8 cellular contexts compared by ENCODE assay signal in the genomic region with DNA sequence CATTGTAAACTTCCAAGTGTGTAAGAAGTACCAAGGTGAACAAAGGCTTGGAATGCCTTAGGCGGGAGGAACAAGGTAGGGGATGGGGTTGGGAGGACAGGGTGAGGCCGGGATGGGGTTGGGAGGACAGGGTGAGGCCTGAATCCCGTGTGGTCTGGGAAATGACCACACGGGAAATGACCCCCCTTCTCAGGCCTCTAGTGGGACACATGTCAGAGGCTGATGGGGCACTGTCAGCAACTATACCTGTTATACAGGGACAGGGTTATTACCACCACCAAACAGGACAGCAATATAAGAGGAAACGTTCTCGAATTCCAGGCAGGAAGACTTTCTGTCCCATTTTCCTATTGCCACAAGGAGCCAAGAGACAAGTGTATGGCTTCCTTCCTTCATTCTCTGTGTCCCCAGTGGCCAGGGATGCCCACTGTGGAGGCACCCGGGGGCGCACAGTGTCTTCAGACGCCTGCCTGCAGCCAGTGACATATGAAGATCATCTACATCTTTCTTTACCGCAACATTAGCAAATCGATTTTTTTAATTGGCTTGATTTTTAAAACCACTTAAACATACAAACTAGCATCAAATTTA. TPM values are rescaled to one million over a fixed set of nuclear protein-coding genes. Genes with fewer than 3 reads are reported as not detected.
DNase-seq lines count a peak whose midpoint lies in the region; ATAC-seq and TF ChIP-seq lines count a peak whose summit lies in the region.

No MANE protein-coding gene starts in this region.

- H3K4me3 ChIP-seq in MM.1S (ENCODE audit: low read length), result peak overlapping the region; percentile 73
- H3K4me3 ChIP-seq in neural progenitor cell, result peak overlapping the region; percentile 91

- 0 out of 2 replicates have a peak overlapping the region, but pooled peaks have one; percentile 57 for H2AFZ ChIP-seq in MM.1S (ENCODE audit: low read length)
- no peak overlapping the region for H2AFZ ChIP-seq in neural progenitor cell (replicated peaks)

- no peak for TF ChIP-seq CTCF in MM.1S (IDR thresholded peaks at IDR 0.05; ENCODE audit: low read length)
- TF ChIP-seq CTCF in neural progenitor cell (IDR thresholded peaks at IDR 0.05), result no peak

- H3K4me1 Mint-ChIP-seq in neural progenitor cell, result peaks cover 34% of the 10 kb centered on the region

- no peak for ATAC-seq in GM21447 (IDR thresholded peaks at IDR 0.05; ENCODE audit: unreplicated experiment)

- peaks cover 13% of the 10 kb centered on the region; the same call in 1 of the 2 replicates for H3F3A ChIP-seq in MM.1S (ENCODE audit: insufficient read depth, low read length)
- H3F3A ChIP-seq in neural progenitor cell (ENCODE audit: low read depth), result peaks cover 6% of the 10 kb centered on the region

- DNase-seq in ELF-1 (ENCODE audit: low read depth, low spot score) (peak; percentile 22), MM.1S (peak; percentile 18), dermis blood vessel endothelial cell (peak; percentile 16), neural progenitor cell (ENCODE audit: low spot score) (peak; percentile 12), NCI-H1436 treated with DMSO at 0.1 percent for 48 hours (lab: John Stamatoyannopoulos, UW) (no peak), SHP77 treated with DMSO at 0.1 percent for 48 hours (lab: John Stamatoyannopoulos, UW) (no peak), NCI-H1092 (lab: John Stamatoyannopoulos, UW) (no peak)

- no peaks in the 10 kb centered on the region for H3K9me3 Mint-ChIP-seq in neural progenitor cell

- H3K4me2 ChIP-seq in MM.1S (ENCODE audit: low read depth, low read length) (peak overlapping the region; percentile 83), neural progenitor cell (peak overlapping the region; percentile 99)

- H3K9me3 ChIP-seq in MM.1S (replicated peaks; ENCODE audit: insufficient read depth, low read length), result no peaks in the 10 kb centered on the region
- H3K9me3 ChIP-seq in neural progenitor cell (ENCODE audit: low read depth), result no peaks in the 10 kb centered on the region

- peaks cover 2% of the 10 kb centered on the region for H3K27me3 Mint-ChIP-seq in neural progenitor cell (ENCODE audit: insufficient read depth, low read depth)

- H3K4me1 ChIP-seq in MM.1S (ENCODE audit: low read length) (peaks cover 12% of the 10 kb centered on the region), neural progenitor cell (peaks cover 31% of the 10 kb centered on the region)

- no peaks in the 10 kb centered on the region for H3K27me3 ChIP-seq in MM.1S (replicated peaks; ENCODE audit: insufficient read depth, low read length)
- H3K27me3 ChIP-seq in neural progenitor cell, result peaks cover 8% of the 10 kb centered on the region

- H3K27ac Mint-ChIP-seq in neural progenitor cell, result no peak overlapping the region

- H3K9ac ChIP-seq in MM.1S (ENCODE audit: low read length), result peak overlapping the region; percentile 97
- H3K9ac ChIP-seq in neural progenitor cell, result peak overlapping the region; percentile 45

- H4K20me1 ChIP-seq in MM.1S (ENCODE audit: insufficient read depth, low read length) (peaks cover 7% of the 10 kb centered on the region; the same call in 1 of the 2 replicates), neural progenitor cell (ENCODE audit: low read depth) (peaks cover 52% of the 10 kb centered on the region)

- H3K79me2 ChIP-seq in MM.1S (ENCODE audit: low read length) (peaks cover 65% of the 10 kb centered on the region), neural progenitor cell (ENCODE audit: low read depth) (peaks cover 60% of the 10 kb centered on the region)

- H3K9me2 ChIP-seq in MM.1S (replicated peaks; ENCODE audit: insufficient read depth, low read length), result no peaks in the 10 kb centered on the region

- H3K4me3 Mint-ChIP-seq in neural progenitor cell, result peak overlapping the region; percentile 94

- peak overlapping the region; percentile 55; the same call in 1 of the 2 replicates for H3K27ac ChIP-seq in MM.1S (ENCODE audit: low read length)
- H3K27ac ChIP-seq in neural progenitor cell, result no peak overlapping the region

- H3K36me3 Mint-ChIP-seq in neural progenitor cell, result peaks cover 29% of the 10 kb centered on the region

- peaks cover 12% of the 10 kb centered on the region for H3K36me3 ChIP-seq in MM.1S (replicated peaks; ENCODE audit: insufficient read depth, low read length)
- peaks cover 20% of the 10 kb centered on the region for H3K36me3 ChIP-seq in neural progenitor cell

RNA-seq across cellular contexts. Expression of gene MKI67, which starts 1.3 kb away (rescaled TPM):
- total RNA-seq in dermis blood vessel endothelial cell (7.3 and 49.0 TPM in 2 replicates), neural progenitor cell (ENCODE audit: low replicate concordance) (65.8 and 71.3 TPM in 2 replicates)

Comparison
In these comparisons a context has a peak if more than half of its experiments do, and no peak if none do; other contexts are left out.
1. DNase-seq: peak in ELF-1 (single experiment), MM.1S (single experiment), dermis blood vessel endothelial cell (single experiment) and neural progenitor cell (single experiment); none in NCI-H1436 treated with DMSO at 0.1 percent for 48 hours (single experiment), SHP77 treated with DMSO at 0.1 percent for 48 hours (single experiment) and NCI-H1092 (single experiment).